7 cellular contexts compared by ENCODE assay signal in genomic region chr10:31372439-31372838, GRCh38.
"Had no signal": no experiment of that assay in that cellular context is flagged by ENCODE, and none has a peak within 500 bp of the region (broad histone marks: within the 10 kb centered on the region; RNA-seq: fewer than 3 reads in every experiment).

No MANE protein-coding gene starts in this region.

- H3K4me1 ChIP-seq: HAP-1 had no signal

- DNase-seq: GM23248, GOT3, H7, IMR-90 had no signal

- H3K4me3 ChIP-seq: GM23248, HAP-1, K562 had no signal

- H2AFZ ChIP-seq: GM23248 had no signal

- H3K27ac ChIP-seq: GM23248 had no signal

- ATAC-seq: HCT116, K562 had no signal

- H3K9me3 ChIP-seq: HAP-1 had no signal

- H3K9ac ChIP-seq: GM23248 had no signal

- H3K36me3 ChIP-seq: HAP-1 had no signal
